Comparison of ENCODE assay signal across 7 cellular contexts in the genomic region with DNA sequence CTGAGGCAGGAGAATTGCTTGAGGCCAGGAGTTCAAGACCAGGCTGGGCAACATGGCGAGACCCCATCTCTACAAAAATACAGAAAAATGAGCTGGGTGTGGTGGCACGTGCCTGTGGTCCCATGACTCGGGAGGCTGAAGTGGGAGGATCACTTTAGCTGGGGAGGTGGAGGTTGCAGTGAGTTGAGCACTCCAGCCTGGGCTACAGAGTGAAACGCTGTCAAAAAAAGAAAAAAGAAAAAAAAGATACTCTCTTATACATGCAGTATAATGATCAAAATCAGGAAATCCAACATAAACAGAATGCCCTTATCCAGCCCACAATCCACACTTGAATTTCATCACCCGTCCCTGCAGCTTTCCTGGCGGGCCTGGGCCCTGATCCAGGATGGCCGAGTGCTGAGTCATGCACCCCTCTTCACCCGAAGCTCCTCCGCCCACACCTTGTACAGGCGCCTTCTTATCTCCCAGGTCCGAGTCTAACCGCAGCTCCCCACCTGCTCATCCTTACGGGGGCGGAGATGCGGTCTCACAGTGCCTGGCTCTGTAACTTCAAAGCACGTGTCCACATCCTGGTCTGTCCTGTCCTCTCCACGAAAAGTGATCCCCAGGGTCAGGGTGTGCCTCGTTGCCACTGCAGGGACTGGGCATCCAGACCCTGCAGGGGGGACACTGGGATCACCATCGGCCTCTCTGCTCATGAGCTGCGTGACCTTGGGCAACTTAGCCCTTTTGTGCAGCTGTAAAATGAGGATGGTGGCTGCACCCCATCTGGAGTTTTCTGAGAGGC.
DNase-seq lines count a peak whose midpoint lies in the region; ATAC-seq and TF ChIP-seq lines count a peak whose summit lies in the region.

No MANE protein-coding gene starts in this region.

- no peaks in the 10 kb centered on the region for H4K20me1 ChIP-seq in smooth muscle cell (ENCODE audit: low read depth)

- H3K4me1 ChIP-seq in SJSA1 (replicated peaks) (peaks cover 31% of the 10 kb centered on the region), heart right ventricle (peaks cover 0 to 32% (median 12%) of the 10 kb centered on the region in 9 donors), spleen (peaks cover 0 to 33% (median 8%) of the 10 kb centered on the region in 6 donors), smooth muscle cell (ENCODE audit: low read depth) (peaks cover 14% of the 10 kb centered on the region)

- H3K27ac ChIP-seq in SJSA1 (0 out of 2 replicates have a peak overlapping the region, but pooled peaks have one; percentile 24), heart right ventricle (peak overlapping the region in 1 of 10 donors; percentile 14), spleen (no peak overlapping the region), smooth muscle cell (ENCODE audit: low read depth) (no peak overlapping the region)

- peaks cover 14% of the 10 kb centered on the region for H3F3A ChIP-seq in smooth muscle cell (ENCODE audit: low read depth)

- H3K9ac ChIP-seq in smooth muscle cell (ENCODE audit: low read depth) = no peak overlapping the region

- no peaks in the 10 kb centered on the region for H3K79me2 ChIP-seq in smooth muscle cell (ENCODE audit: low read depth)

- ATAC-seq in heart right ventricle = peak in 5 of 8 donors; percentile 16 to 55 (median 29)
- ATAC-seq in HG03565 (IDR thresholded peaks at IDR 0.05; ENCODE audit: unreplicated experiment) = no peak

- peaks cover 3% of the 10 kb centered on the region; the same call in 1 of the 2 replicates for H3K9me3 ChIP-seq in SJSA1 (replicated peaks)
- no peaks in the 10 kb centered on the region for H3K9me3 ChIP-seq in heart right ventricle
- no peaks in the 10 kb centered on the region for H3K9me3 ChIP-seq in spleen
- no peaks in the 10 kb centered on the region for H3K9me3 ChIP-seq in smooth muscle cell (replicated peaks; ENCODE audit: low read depth)

- H3K4me2 ChIP-seq in smooth muscle cell = no peak overlapping the region

- intact Hi-C loops in heart right ventricle (cut with DNase I) = no loop called here
- intact Hi-C loops in spleen (cut with DNase I; ENCODE audit: low total_unique reads) = no loop called here

- TF ChIP-seq POLR2A in spleen (IDR thresholded peaks at IDR 0.05) = no peak

- TF ChIP-seq CTCF in heart right ventricle (IDR thresholded peaks at IDR 0.05) (no peak), spleen (IDR thresholded peaks at IDR 0.05 in 8 of 11, conservative IDR thresholded peaks at IDR 0.05 in 3 of 11) (no peak), smooth muscle cell (IDR thresholded peaks at IDR 0.05; ENCODE audit: borderline replicate concordance, insufficient read depth, poor library complexity, severe bottlenecking) (no peak)

- H3K4me3 ChIP-seq in SJSA1 (no peak overlapping the region), heart right ventricle (no peak overlapping the region), spleen (no peak overlapping the region), smooth muscle cell (no peak overlapping the region)

- H3K27me3 ChIP-seq in SJSA1 (replicated peaks) (no peaks in the 10 kb centered on the region), heart right ventricle (no peaks in the 10 kb centered on the region), spleen (replicated peaks in 1 of 7) (no peaks in the 10 kb centered on the region), smooth muscle cell (ENCODE audit: low read depth) (no peaks in the 10 kb centered on the region)

- WGBS in heart right ventricle, 2 donors = 55% methylated on average over 20 of the region's 20 CpGs
- 56 to 71% (median 61%) methylated on average over 18 to 20 of the region's 20 CpGs for WGBS in spleen, 5 donors
- 23% methylated on average over 19 of the region's 20 CpGs for WGBS in smooth muscle cell (ENCODE audit: low lambda C conversion rate)

- DNase-seq in H4 (ENCODE audit: low spot score) (peak; percentile 97), SJSA1 (ENCODE audit: low read depth in 1 of 2, low spot score in 2 of 2) (peak; percentile 72 to 79), heart right ventricle (peak; percentile 26 to 54), spleen (peak; percentile 62), smooth muscle cell (lab: John Stamatoyannopoulos, UW; ENCODE audit: unreplicated experiment) (no peak)
- DNase-seq in stimulated activated CD4-positive, alpha-beta T cell treated with anti-CD3 and anti-CD28 coated beads, Interleukin-4, amount 100 ng/mL, for 4 hours = no peak

- H3K36me3 ChIP-seq in SJSA1 = no peaks in the 10 kb centered on the region
- no peaks in the 10 kb centered on the region for H3K36me3 ChIP-seq in heart right ventricle
- no peaks in the 10 kb centered on the region for H3K36me3 ChIP-seq in spleen
- H3K36me3 ChIP-seq in smooth muscle cell (ENCODE audit: low read depth) = no peaks in the 10 kb centered on the region

- no peak overlapping the region for H2AFZ ChIP-seq in smooth muscle cell (ENCODE audit: low read depth)

Comparison
In these comparisons a context has a peak if more than half of its experiments do, and no peak if none do; other contexts are left out.
1. DNase-seq: peak in H4 (single experiment), SJSA1 (2 of 2), heart right ventricle (2 of 2) and spleen (single experiment); none in smooth muscle cell (single experiment) and stimulated activated CD4-positive, alpha-beta T cell treated with anti-CD3 and anti-CD28 coated beads, Interleukin-4, amount 100 ng/mL, for 4 hours (0 of 2).